ENCODE assay signal across 16 cellular contexts in genomic region chr18:48847807-48848486, GRCh38.
A peak's percentile ranks its signal among the peaks of the same experiment; 100 is the strongest.
DNase-seq lines count a peak whose midpoint lies in the region; ATAC-seq lines count a peak whose summit lies in the region.
"Had no signal": no experiment of that assay in that cellular context is flagged by ENCODE, and none has a peak within 500 bp of the region (broad histone marks: within the 10 kb centered on the region; RNA-seq: fewer than 3 reads in every experiment).

No MANE protein-coding gene starts in this region.

- CTCF ChIA-PET in activated naive CD4-positive, alpha-beta T cell treated with anti-CD3 and anti-CD28 coated beads for 36 hours (lab: Charles Lee), result no interaction called here

- H3K27ac Mint-ChIP-seq in activated naive CD4-positive, alpha-beta T cell treated with anti-CD3 and anti-CD28 coated beads for 36 hours, result no peak overlapping the region
- H3K27ac Mint-ChIP-seq: IgD-negative memory B cell had no signal

- H3K36me3 Mint-ChIP-seq in activated naive CD4-positive, alpha-beta T cell treated with anti-CD3 and anti-CD28 coated beads for 36 hours (ENCODE audit: low read depth), result no peaks in the 10 kb centered on the region

- intact Hi-C loops in activated naive CD4-positive, alpha-beta T cell treated with anti-CD3 and anti-CD28 coated beads for 36 hours (cut with micrococcal nuclease), result no loop called here

- H2AK5ac ChIP-seq in neuronal stem cell (ENCODE audit: low read depth, low read length), result peak overlapping the region; percentile 87

- H3K4me1 ChIP-seq in BLaER1 treated with 17β-estradiol and CSF1 and Interleukin-3, amounts not matched to agents 10 nM and 100 nM, result peaks cover 59 to 81% (median 78%) of the 10 kb centered on the region in 10 experiments
- H3K4me1 ChIP-seq in neuronal stem cell (ENCODE audit: control insufficient read depth in 2 of 2, insufficient read depth in 1 of 2, low read depth in 1 of 2, low read length in 2 of 2), result peaks cover 27 to 39% of the 10 kb centered on the region in 2 donors

- H3K27ac ChIP-seq in BLaER1 treated with 17β-estradiol and CSF1 and Interleukin-3, amounts not matched to agents 10 nM and 100 nM, result peak overlapping the region in 1 of 11 experiments; percentile 19; a peak in 1 of 22 replicates
- H3K27ac ChIP-seq in neuronal stem cell (replicated peaks; ENCODE audit: low read length), result peak overlapping the region; percentile 65
- H3K27ac ChIP-seq: pancreas had no signal

- H3K4me3 Mint-ChIP-seq in activated naive CD4-positive, alpha-beta T cell treated with anti-CD3 and anti-CD28 coated beads for 36 hours, result no peak overlapping the region
- H3K4me3 Mint-ChIP-seq: central memory CD8-positive, alpha-beta T cell; IgD-negative memory B cell had no signal

- no peaks in the 10 kb centered on the region for H3K79me1 ChIP-seq in neuronal stem cell (ENCODE audit: low read depth, low read length)

- H4K20me1 ChIP-seq in BLaER1 treated with 17β-estradiol and CSF1 and Interleukin-3, amounts not matched to agents 10 nM and 100 nM, result no peaks in the 10 kb centered on the region

- H3K23ac ChIP-seq in neuronal stem cell (ENCODE audit: low read depth, low read length, poor library complexity), result no peak overlapping the region

- peaks cover 32% of the 10 kb centered on the region for H3K4me1 Mint-ChIP-seq in activated naive CD4-positive, alpha-beta T cell treated with anti-CD3 and anti-CD28 coated beads for 36 hours (ENCODE audit: low read depth)

- no peaks in the 10 kb centered on the region for H3K9me3 Mint-ChIP-seq in activated naive CD4-positive, alpha-beta T cell treated with anti-CD3 and anti-CD28 coated beads for 36 hours

- H2AFZ ChIP-seq in neuronal stem cell (ENCODE audit: low read length), result peak overlapping the region; percentile 43

- H3K18ac ChIP-seq in neuronal stem cell (ENCODE audit: low read length), result peak overlapping the region; percentile 93

- DNase-seq in NCI-H69 (lab: John Stamatoyannopoulos, UW) (peak; percentile 62), dermis blood vessel endothelial cell (peak; percentile 32), neuronal stem cell (ENCODE audit: low spot score) (no peak), NCI-H1694 (lab: John Stamatoyannopoulos, UW) (no peak), activated gamma-delta T cell (lab: John Stamatoyannopoulos, UW) (no peak)
- DNase-seq in activated naive CD4-positive, alpha-beta T cell treated with anti-CD3 and anti-CD28 coated beads for 36 hours, result no peak
- DNase-seq: activated CD8-positive, alpha-beta memory T cell treated with anti-CD3 and anti-CD28 coated beads for 24 hours; activated gamma-delta T cell treated with Interleukin-2 at 50 U/mL for 16 hours; midbrain; NCI-H774; stimulated activated CD4-positive, alpha-beta T cell treated with anti-CD3 and anti-CD28 coated beads, Interleukin-1b, Interleukin-23, amount 100 ng/mL, for 48 hours had no signal

- ATAC-seq in HG03097 (IDR thresholded peaks at IDR 0.05; ENCODE audit: low FRiP score, unreplicated experiment), result no peak

- H2BK15ac ChIP-seq in neuronal stem cell (ENCODE audit: low read length), result peak overlapping the region; percentile 2

- H3K9ac ChIP-seq in BLaER1 treated with 17β-estradiol and CSF1 and Interleukin-3, amounts not matched to agents 10 nM and 100 nM, result no peak overlapping the region
- no peak overlapping the region for H3K9ac ChIP-seq in neuronal stem cell (ENCODE audit: low read depth, low read length, poor library complexity)

- no peak overlapping the region for H4K8ac ChIP-seq in neuronal stem cell (ENCODE audit: low read depth, low read length)

- H3K36me3 ChIP-seq in BLaER1 treated with 17β-estradiol and CSF1 and Interleukin-3, amounts not matched to agents 10 nM and 100 nM, result no peaks in the 10 kb centered on the region
- H3K36me3 ChIP-seq in neuronal stem cell (replicated peaks in 1 of 2; ENCODE audit: control insufficient read depth in 2 of 2, insufficient read depth in 2 of 2, low read length in 2 of 2), result no peaks in the 10 kb centered on the region
- H3K36me3 ChIP-seq: pancreas had no signal

- peaks cover 0 to 4% (median 0%) of the 10 kb centered on the region in 11 experiments; a peak in 1 of 22 replicates for H3K9me3 ChIP-seq in BLaER1 treated with 17β-estradiol and CSF1 and Interleukin-3, amounts not matched to agents 10 nM and 100 nM (replicated peaks in 1 of 11)
- H3K9me3 ChIP-seq in neuronal stem cell (replicated peaks in 1 of 2; ENCODE audit: control insufficient read depth in 2 of 2, insufficient read depth in 1 of 2, low read depth in 1 of 2, low read length in 2 of 2), result no peaks in the 10 kb centered on the region
- H3K9me3 ChIP-seq: pancreas had no signal

- peak overlapping the region; percentile 10 for H2BK120ac ChIP-seq in neuronal stem cell (ENCODE audit: low read depth, low read length)

- peak overlapping the region; percentile 91 for H2BK12ac ChIP-seq in neuronal stem cell (ENCODE audit: low read length)

- peak overlapping the region; percentile 78 for H2BK5ac ChIP-seq in neuronal stem cell (ENCODE audit: low read length)

- peak overlapping the region; percentile 44 for H4K91ac ChIP-seq in neuronal stem cell (ENCODE audit: low read depth, low read length, poor library complexity)

- no peaks in the 10 kb centered on the region for H3K27me3 Mint-ChIP-seq in activated naive CD4-positive, alpha-beta T cell treated with anti-CD3 and anti-CD28 coated beads for 36 hours (ENCODE audit: low read depth)
- H3K27me3 Mint-ChIP-seq: central memory CD8-positive, alpha-beta T cell; IgD-negative memory B cell had no signal

- H3K27me3 ChIP-seq in BLaER1 treated with 17β-estradiol and CSF1 and Interleukin-3, amounts not matched to agents 10 nM and 100 nM, result no peaks in the 10 kb centered on the region
- H3K27me3 ChIP-seq in neuronal stem cell (ENCODE audit: control insufficient read depth in 3 of 3, insufficient read depth in 3 of 3, low read depth in 1 of 3, low read length in 3 of 3), result no peaks in the 10 kb centered on the region
- H3K27me3 ChIP-seq: pancreas had no signal

- peak overlapping the region; percentile 42 for H3K14ac ChIP-seq in neuronal stem cell (ENCODE audit: low read length)

- no peak overlapping the region for H3K4me3 ChIP-seq in BLaER1 treated with 17β-estradiol and CSF1 and Interleukin-3, amounts not matched to agents 10 nM and 100 nM
- no peak overlapping the region for H3K4me3 ChIP-seq in neuronal stem cell (ENCODE audit: low read length in 2 of 2)
- H3K4me3 ChIP-seq: pancreas had no signal

- H3K4me2 ChIP-seq in BLaER1 treated with 17β-estradiol and CSF1 and Interleukin-3, amounts not matched to agents 10 nM and 100 nM, result peak overlapping the region in 9 of 11 experiments; percentile 45 to 67 (median 60); a peak in 19 of 22 replicates
- H3K4me2 ChIP-seq in neuronal stem cell (ENCODE audit: insufficient read depth, low read length, poor library complexity, severe bottlenecking), result no peak overlapping the region

- peak overlapping the region; percentile 45 for H3K4ac ChIP-seq in neuronal stem cell (ENCODE audit: low read length)

- no CpG with 5 or more reads among the region's 11 CpGs for WGBS in neuronal stem cell (ENCODE audit: extremely low coverage in 2 of 2, insufficient read length in 2 of 2, insufficient replicate concordance in 1 of 2), 2 donors

Comparison
In these comparisons a context has a peak if more than half of its experiments do, and no peak if none do; other contexts are left out.
1. DNase-seq: peak in NCI-H69 (single experiment) and dermis blood vessel endothelial cell (single experiment); none in neuronal stem cell (single experiment), NCI-H1694 (single experiment), activated naive CD4-positive, alpha-beta T cell treated with anti-CD3 and anti-CD28 coated beads for 36 hours (single experiment) and activated gamma-delta T cell (single experiment).